In genomic region chr19:1511989-1512338, GRCh38 we compare ENCODE assay signal across 15 cellular contexts. TPM values are rescaled to one million over a fixed set of nuclear protein-coding genes. Genes with fewer than 3 reads are reported as not detected.
DNase-seq lines count a peak whose midpoint lies in the region; ATAC-seq, FAIRE-seq and TF ChIP-seq lines count a peak whose summit lies in the region.
"Had no signal": no experiment of that assay in that cellular context is flagged by ENCODE, and none has a peak within 500 bp of the region (broad histone marks: within the 10 kb centered on the region; RNA-seq: fewer than 3 reads in every experiment).

No MANE protein-coding gene starts in this region.

- H2AFZ ChIP-seq in DND-41 (ENCODE audit: low read depth, low read length) = no peak overlapping the region
- no peak overlapping the region for H2AFZ ChIP-seq in HepG2 (ENCODE audit: low read length)

- H3K4me3 ChIP-seq in A549 (no peak overlapping the region), DND-41 (ENCODE audit: low read depth in 1 of 2, low read length in 2 of 2) (no peak overlapping the region), HepG2 (replicated peaks in 1 of 3; ENCODE audit: insufficient read depth in 1 of 3, low read depth in 2 of 3, low read length in 3 of 3) (no peak overlapping the region; a peak in 1 of 6 replicates)
- H3K4me3 ChIP-seq: body of pancreas had no signal

- 0 out of 3 replicates have a peak, but pooled peaks cover 3% of the 10 kb centered on the region for H3K4me1 ChIP-seq in A549
- no peaks in the 10 kb centered on the region for H3K4me1 ChIP-seq in DND-41 (ENCODE audit: insufficient read depth, low read length)
- H3K4me1 ChIP-seq in HepG2 (ENCODE audit: insufficient read depth, low read length) = peaks cover 34% of the 10 kb centered on the region

- H3K79me2 ChIP-seq in DND-41 (ENCODE audit: insufficient read depth, low read length) (no peaks in the 10 kb centered on the region), HepG2 (ENCODE audit: insufficient read depth, low read length) (no peaks in the 10 kb centered on the region)

- no peaks in the 10 kb centered on the region for H3K36me3 ChIP-seq in DND-41 (ENCODE audit: insufficient read depth, low read length)
- no peaks in the 10 kb centered on the region for H3K36me3 ChIP-seq in HepG2 (replicated peaks in 1 of 2; ENCODE audit: control insufficient read depth in 1 of 2, insufficient read depth in 2 of 2, low read length in 2 of 2)
- H3K36me3 ChIP-seq: right lobe of liver had no signal

- DNase-seq in A549 (ENCODE audit: low read depth in 1 of 2, low spot score in 1 of 2) (no peak), DND-41 (peak; percentile 16), HepG2 (ENCODE audit: low spot score) (no peak), nephron progenitor cell (no peak), G401 (ENCODE audit: low spot score) (no peak)
- DNase-seq in activated T-helper 2 cell treated with anti-CD3 and anti-CD28 coated beads, Interferon-gamma antibody, Interleukin-2, Interleukin-4, amounts not matched to agents 10 μg/mL and 5 μg/mL and 100 μg/mL, durations not matched to agents 14 hours and 24 hours and 36 hours (ENCODE audit: low spot score) = no peak
- DNase-seq: activated CD8-positive, alpha-beta memory T cell treated with anti-CD3 and anti-CD28 coated beads for 24 hours; body of pancreas; C1 segment of cervical spinal cord; NCI-H1417 treated with DMSO at 0.1 percent for 48 hours; NCI-H69 had no signal

- TF ChIP-seq POLR2A in A549 (IDR thresholded peaks at IDR 0.05; ENCODE audit: low read length) (no peak), HepG2 (IDR thresholded peaks at IDR 0.05; ENCODE audit: insufficient read depth in 1 of 2, low read depth in 2 of 2, low read length in 2 of 2) (no peak)

- ATAC-seq in A549 (no peak), DND-41 (ENCODE audit: insufficient read depth, low read depth) (no peak), HepG2 (no peak), HG02981 (IDR thresholded peaks at IDR 0.05; ENCODE audit: unreplicated experiment) (no peak), HG02852 (IDR thresholded peaks at IDR 0.05; ENCODE audit: unreplicated experiment) (no peak)
- ATAC-seq: body of pancreas, right lobe of liver had no signal

- no peak overlapping the region for H3K27ac Mint-ChIP-seq in activated T-helper 2 cell treated with anti-CD3 and anti-CD28 coated beads, Interferon-gamma antibody, Interleukin-2, Interleukin-4, amounts not matched to agents 10 μg/mL and 5 μg/mL and 100 μg/mL, durations not matched to agents 14 hours and 24 hours and 36 hours
- H3K27ac Mint-ChIP-seq in nephron progenitor cell = no peak overlapping the region

- peaks cover 13% of the 10 kb centered on the region for H3K4me1 Mint-ChIP-seq in activated T-helper 2 cell treated with anti-CD3 and anti-CD28 coated beads, Interferon-gamma antibody, Interleukin-2, Interleukin-4, amounts not matched to agents 10 μg/mL and 5 μg/mL and 100 μg/mL, durations not matched to agents 14 hours and 24 hours and 36 hours (ENCODE audit: low read depth)
- H3K4me1 Mint-ChIP-seq in nephron progenitor cell = peaks cover 13% of the 10 kb centered on the region

- H3K4me3 Mint-ChIP-seq in activated T-helper 2 cell treated with anti-CD3 and anti-CD28 coated beads, Interferon-gamma antibody, Interleukin-2, Interleukin-4, amounts not matched to agents 10 μg/mL and 5 μg/mL and 100 μg/mL, durations not matched to agents 14 hours and 24 hours and 36 hours (ENCODE audit: low read depth) = peak overlapping the region; percentile 74
- H3K4me3 Mint-ChIP-seq in nephron progenitor cell = no peak overlapping the region

- CTCF ChIA-PET in A549 (lab: Yijun Ruan, JAX) = interaction anchor here (1.4 kb wide), 1 partner anchor 10 kb away, joined by 9 read pairs; no protein-coding TSS in a partner anchor
- CTCF ChIA-PET in HepG2 (lab: Yijun Ruan, JAX; ENCODE audit: low intra/inter-chr PET ratio, low total read pairs) = no interaction called here

- FAIRE-seq in A549 (lab: Jason Lieb, UNC) = no peak
- FAIRE-seq in HepG2 (lab: Jason Lieb, UNC) = no peak

- H3K27me3 Mint-ChIP-seq in activated T-helper 2 cell treated with anti-CD3 and anti-CD28 coated beads, Interferon-gamma antibody, Interleukin-2, Interleukin-4, amounts not matched to agents 10 μg/mL and 5 μg/mL and 100 μg/mL, durations not matched to agents 14 hours and 24 hours and 36 hours (ENCODE audit: low read depth) = peaks cover 7% of the 10 kb centered on the region
- H3K27me3 Mint-ChIP-seq in nephron progenitor cell (ENCODE audit: low read depth, poor library complexity) = peaks cover 75% of the 10 kb centered on the region

- no TSS peak for BruUV-seq in HepG2 (replicated peaks; lab: Mats Ljungman, UMichigan)

- TF ChIP-seq CTCF in A549 (IDR thresholded peaks at IDR 0.05) (no peak), DND-41 (IDR thresholded peaks at IDR 0.05; ENCODE audit: borderline replicate concordance, extremely low read depth, low read length, poor library complexity, severe bottlenecking) (no peak), HepG2 (CRISPR knock-in tag; IDR thresholded peaks at IDR 0.05) (no peak), nephron progenitor cell (IDR thresholded peaks at IDR 0.05) (no peak)

- H3K27ac ChIP-seq in A549 = peak overlapping the region in 1 of 2 experiments; percentile 95; a peak in 2 of 6 replicates
- no peak overlapping the region for H3K27ac ChIP-seq in DND-41 (ENCODE audit: low read length)
- no peak overlapping the region for H3K27ac ChIP-seq in HepG2 (ENCODE audit: extremely low read length, insufficient read depth, low read length)
- H3K27ac ChIP-seq: body of pancreas, right lobe of liver had no signal

- TF ChIP-seq EP300 in A549 (IDR thresholded peaks at IDR 0.05) (no peak), HepG2 (IDR thresholded peaks at IDR 0.05; ENCODE audit: low read depth in 2 of 2, low read length in 2 of 2) (no peak), HepG2 (CRISPR knock-in tag; IDR thresholded peaks at IDR 0.05; ENCODE audit: borderline replicate concordance) (no peak)

- H3K27me3 ChIP-seq in DND-41 (ENCODE audit: insufficient read depth, low read length, poor library complexity) (no peaks in the 10 kb centered on the region), HepG2 (ENCODE audit: control insufficient read depth in 1 of 2, insufficient read depth in 2 of 2, low read length in 2 of 2) (peaks cover 0 to 9% of the 10 kb centered on the region in 2 experiments; a peak in 2 of 5 replicates)
- H3K27me3 ChIP-seq: right lobe of liver had no signal

- in situ Hi-C loops in HepG2 (cut with HindIII; ENCODE audit: extremely low pct_ligation_motif_present, low pct_unique_long_range_greater_than_20kb) (loop anchor here (5.0 kb wide), 1 partner anchor 55 kb away; no protein-coding TSS in a partner anchor), G401 (cut with HindIII; ENCODE audit: low sequenced_read_pairs) (no loop called here)

- no peak overlapping the region for H3K9ac ChIP-seq in DND-41 (ENCODE audit: low read depth, low read length)
- no peak overlapping the region for H3K9ac ChIP-seq in HepG2 (ENCODE audit: insufficient read depth, low read depth, low read length)

- POLR2A ChIA-PET in A549 (lab: Yijun Ruan, JAX) = no interaction called here
- POLR2A ChIA-PET in HepG2 (lab: Yijun Ruan, JAX) = no interaction called here

- H4K20me1 ChIP-seq in DND-41 (ENCODE audit: insufficient read depth, low read length) (no peaks in the 10 kb centered on the region; the same call in 1 of the 2 replicates), HepG2 (ENCODE audit: insufficient read depth, low read length) (no peaks in the 10 kb centered on the region)

- H3K9me3 ChIP-seq in A549 (no peaks in the 10 kb centered on the region), DND-41 (ENCODE audit: insufficient read depth, low read length, severe bottlenecking) (no peaks in the 10 kb centered on the region), HepG2 (ENCODE audit: low read length) (no peaks in the 10 kb centered on the region)
- H3K9me3 ChIP-seq: body of pancreas, right lobe of liver had no signal

- H3K4me2 ChIP-seq in A549 = peak overlapping the region; percentile 98
- no peak overlapping the region for H3K4me2 ChIP-seq in DND-41 (ENCODE audit: insufficient read depth, low read length)
- peak overlapping the region; percentile 75; the same call in 1 of the 2 replicates for H3K4me2 ChIP-seq in HepG2 (ENCODE audit: low read depth, low read length)

- intact Hi-C loops in activated T-helper 2 cell treated with anti-CD3 and anti-CD28 coated beads, Interferon-gamma antibody, Interleukin-2, Interleukin-4, amounts not matched to agents 10 μg/mL and 5 μg/mL and 100 μg/mL, durations not matched to agents 14 hours and 24 hours and 36 hours (cut with micrococcal nuclease) = loop anchor here (5.0 to 10.0 kb wide), 3 partner anchors 40 to 237 kb away; partner anchors contain the start of gene FAM174C
- intact Hi-C loops in HepG2 (cut with micrococcal nuclease; ENCODE audit: unreplicated experiment) = no loop called here

- 89% methylated on average over 4 of the region's 5 CpGs for WGBS in A549 (ENCODE audit: missing lambda C conversion rate)
- no CpG with 5 or more reads among the region's 5 CpGs for WGBS in HepG2 (ENCODE audit: low lambda C conversion rate)

- TF ChIP-seq RAD21 in A549 (conservative IDR thresholded peaks at IDR 0.05 in 1 of 2, IDR thresholded peaks at IDR 0.05 in 1 of 2) (no peak), HepG2 (CRISPR knock-in tag; IDR thresholded peaks at IDR 0.05) (no peak)

- H3K9me3 Mint-ChIP-seq in activated T-helper 2 cell treated with anti-CD3 and anti-CD28 coated beads, Interferon-gamma antibody, Interleukin-2, Interleukin-4, amounts not matched to agents 10 μg/mL and 5 μg/mL and 100 μg/mL, durations not matched to agents 14 hours and 24 hours and 36 hours = no peaks in the 10 kb centered on the region
- H3K9me3 Mint-ChIP-seq in nephron progenitor cell = peaks cover 6% of the 10 kb centered on the region

- H3K36me3 Mint-ChIP-seq in activated T-helper 2 cell treated with anti-CD3 and anti-CD28 coated beads, Interferon-gamma antibody, Interleukin-2, Interleukin-4, amounts not matched to agents 10 μg/mL and 5 μg/mL and 100 μg/mL, durations not matched to agents 14 hours and 24 hours and 36 hours (ENCODE audit: low read depth) = peaks cover 3% of the 10 kb centered on the region
- no peaks in the 10 kb centered on the region for H3K36me3 Mint-ChIP-seq in nephron progenitor cell (ENCODE audit: low read depth)

RNA-seq across cellular contexts. Expression of gene ADAMTSL5, which starts 0.9 kb away (rescaled TPM):
- 1.4 and 2.3 TPM in 2 replicates for polyA plus RNA-seq in A549 (2011; rRNA removed)
- 2.9 and 4.8 TPM in 2 replicates for polyA plus RNA-seq in A549 (2012; cell fraction: cytosol; rRNA removed)
- polyA plus RNA-seq in A549 (2012; cell fraction: nucleus; rRNA removed) = 9.4 and 14.0 TPM in 2 replicates
- 3.0 to 4.1 TPM (median 3.1 TPM) in 3 replicates for polyA plus RNA-seq in A549 (2017; fragmentation: RNase III; extraction: RNeasy Plus Mini Kit Qiagen cat#74134 plus additional on column Dnase treatment)
- polyA minus RNA-seq in A549 (2011; rRNA and poly(A)+ RNA removed) = 2.1 and 2.2 TPM in 2 replicates
- 4.9 and 6.4 TPM in 2 replicates for total RNA-seq in activated T-helper 2 cell treated with anti-CD3 and anti-CD28 coated beads, Interferon-gamma antibody, Interleukin-2, Interleukin-4, amounts not matched to agents 10 μg/mL and 5 μg/mL and 100 μg/mL, durations not matched to agents 14 hours and 24 hours and 36 hours
- total RNA-seq in HepG2 (2016; rRNA removed; fragmentation: Illumina TruSeq; extraction: Trizol) = 0.24 and 0.60 TPM in 2 replicates
- 0.35 and 0.81 TPM in 2 replicates for total RNA-seq in HepG2 (2016; cell fraction: cytosol; rRNA removed; fragmentation: Illumina TruSeq; extraction: Trizol; ENCODE audit: low read depth)
- total RNA-seq in HepG2 (2016; cell fraction: insoluble cytoplasmic fraction; rRNA removed; fragmentation: Illumina TruSeq; extraction: Trizol) = 0.25 and 0.41 TPM in 2 replicates
- 0.17 and 0.56 TPM in 2 replicates for total RNA-seq in HepG2 (2016; cell fraction: membrane; rRNA removed; fragmentation: Illumina TruSeq; extraction: Trizol)
- 0.41 and 0.78 TPM in 2 replicates for total RNA-seq in HepG2 (2016; cell fraction: nucleus; rRNA removed; fragmentation: Illumina TruSeq; extraction: Trizol)
- polyA plus RNA-seq in HepG2 (2011; rRNA removed) = 2.7 and 3.8 TPM in 2 replicates
- 1.9 and 2.1 TPM in 2 replicates for polyA plus RNA-seq in HepG2 (2011; cell fraction: cytosol; rRNA removed)
- 13.4 and 15.1 TPM in 2 replicates for polyA plus RNA-seq in HepG2 (2011; cell fraction: nucleus; rRNA removed)
- 0.63 and 1.1 TPM in 2 replicates for polyA plus RNA-seq in HepG2 (2012)
- polyA plus RNA-seq in HepG2 (2016; cell fraction: cytosol; fragmentation: Illumina TruSeq; extraction: Trizol; ENCODE audit: low read depth) = 0.43 and 0.55 TPM in 2 replicates
- polyA plus RNA-seq in HepG2 (2016; cell fraction: insoluble cytoplasmic fraction; fragmentation: Illumina TruSeq; extraction: Trizol; ENCODE audit: low read depth) = 0.76 and 0.82 TPM in 2 replicates
- 0.43 and 0.80 TPM in 2 replicates for polyA plus RNA-seq in HepG2 (2016; cell fraction: membrane; fragmentation: Illumina TruSeq; extraction: Trizol; ENCODE audit: low read depth)
- polyA plus RNA-seq in HepG2 (2016; cell fraction: nucleus; fragmentation: Illumina TruSeq; extraction: Trizol; ENCODE audit: insufficient read depth, low read depth) = 2.4 and 2.9 TPM in 2 replicates
- 1.8 and 6.0 TPM in 2 replicates for polyA minus RNA-seq in HepG2 (2011; rRNA and poly(A)+ RNA removed; ENCODE audit: low replicate concordance)
- 0.79 and 1.8 TPM in 2 replicates for polyA minus RNA-seq in HepG2 (2011; cell fraction: cytosol; rRNA and poly(A)+ RNA removed)
- polyA minus RNA-seq in HepG2 (2011; cell fraction: nucleus; rRNA and poly(A)+ RNA removed) = 1.2 and 1.7 TPM in 2 replicates
- 0.62 and 2.1 TPM in 2 replicates for total RNA-seq in G401 (2014; rRNA removed; shearing (Covaris generic))

RNA-seq across cellular contexts. Expression of gene PLK5, which starts 11.9 kb away (rescaled TPM):
- not detected in 2 replicates for polyA plus RNA-seq in A549 (2011; rRNA removed)
- polyA plus RNA-seq in A549 (2012; cell fraction: cytosol; rRNA removed) = not detected in 2 replicates
- 0.08 and 0.11 TPM in 2 replicates for polyA plus RNA-seq in A549 (2012; cell fraction: nucleus; rRNA removed)
- polyA plus RNA-seq in A549 (2017; fragmentation: RNase III; extraction: RNeasy Plus Mini Kit Qiagen cat#74134 plus additional on column Dnase treatment) = not detected in 3 replicates
- polyA minus RNA-seq in A549 (2011; rRNA and poly(A)+ RNA removed) = not detected in 2 replicates
- not detected in 2 replicates for total RNA-seq in activated T-helper 2 cell treated with anti-CD3 and anti-CD28 coated beads, Interferon-gamma antibody, Interleukin-2, Interleukin-4, amounts not matched to agents 10 μg/mL and 5 μg/mL and 100 μg/mL, durations not matched to agents 14 hours and 24 hours and 36 hours
- not detected in 2 replicates for total RNA-seq in HepG2 (2016; rRNA removed; fragmentation: Illumina TruSeq; extraction: Trizol)
- total RNA-seq in HepG2 (2016; cell fraction: cytosol; rRNA removed; fragmentation: Illumina TruSeq; extraction: Trizol; ENCODE audit: low read depth) = not detected in 2 replicates
- total RNA-seq in HepG2 (2016; cell fraction: insoluble cytoplasmic fraction; rRNA removed; fragmentation: Illumina TruSeq; extraction: Trizol) = not detected in 2 replicates
- total RNA-seq in HepG2 (2016; cell fraction: membrane; rRNA removed; fragmentation: Illumina TruSeq; extraction: Trizol) = not detected in 2 replicates
- total RNA-seq in HepG2 (2016; cell fraction: nucleus; rRNA removed; fragmentation: Illumina TruSeq; extraction: Trizol) = not detected in 2 replicates
- polyA plus RNA-seq in HepG2 (2011; rRNA removed) = not detected in 2 replicates
- not detected in 2 replicates for polyA plus RNA-seq in HepG2 (2011; cell fraction: cytosol; rRNA removed)
- polyA plus RNA-seq in HepG2 (2011; cell fraction: nucleus; rRNA removed) = not detected in 2 replicates
- not detected in 2 replicates for polyA plus RNA-seq in HepG2 (2012)
- polyA plus RNA-seq in HepG2 (2016; cell fraction: cytosol; fragmentation: Illumina TruSeq; extraction: Trizol; ENCODE audit: low read depth) = not detected in 2 replicates
- polyA plus RNA-seq in HepG2 (2016; cell fraction: insoluble cytoplasmic fraction; fragmentation: Illumina TruSeq; extraction: Trizol; ENCODE audit: low read depth) = not detected in 2 replicates
- not detected in 2 replicates for polyA plus RNA-seq in HepG2 (2016; cell fraction: membrane; fragmentation: Illumina TruSeq; extraction: Trizol; ENCODE audit: low read depth)
- 0.21 TPM in 1 of 2 replicates, not detected in the other for polyA plus RNA-seq in HepG2 (2016; cell fraction: nucleus; fragmentation: Illumina TruSeq; extraction: Trizol; ENCODE audit: insufficient read depth, low read depth)
- not detected in 2 replicates for polyA minus RNA-seq in HepG2 (2011; rRNA and poly(A)+ RNA removed; ENCODE audit: low replicate concordance)
- not detected in 2 replicates for polyA minus RNA-seq in HepG2 (2011; cell fraction: cytosol; rRNA and poly(A)+ RNA removed)
- polyA minus RNA-seq in HepG2 (2011; cell fraction: nucleus; rRNA and poly(A)+ RNA removed) = not detected in 2 replicates
- total RNA-seq in G401 (2014; rRNA removed; shearing (Covaris generic)) = not detected in 2 replicates
- total RNA-seq: body of pancreas, HT1080, right lobe of liver had no signal

RNA-seq across cellular contexts. Expression of gene REEP6, which starts 21.0 kb away (rescaled TPM):
- 1.5 and 1.8 TPM in 2 replicates for polyA plus RNA-seq in A549 (2011; rRNA removed)
- polyA plus RNA-seq in A549 (2012; cell fraction: cytosol; rRNA removed) = 2.7 and 4.1 TPM in 2 replicates
- polyA plus RNA-seq in A549 (2012; cell fraction: nucleus; rRNA removed) = 2.5 and 3.1 TPM in 2 replicates
- 3.6 to 4.8 TPM (median 4.3 TPM) in 3 replicates for polyA plus RNA-seq in A549 (2017; fragmentation: RNase III; extraction: RNeasy Plus Mini Kit Qiagen cat#74134 plus additional on column Dnase treatment)
- 2.1 and 3.5 TPM in 2 replicates for polyA minus RNA-seq in A549 (2011; rRNA and poly(A)+ RNA removed)
- 1.6 and 2.1 TPM in 2 replicates for total RNA-seq in activated T-helper 2 cell treated with anti-CD3 and anti-CD28 coated beads, Interferon-gamma antibody, Interleukin-2, Interleukin-4, amounts not matched to agents 10 μg/mL and 5 μg/mL and 100 μg/mL, durations not matched to agents 14 hours and 24 hours and 36 hours
- total RNA-seq in HepG2 (2016; rRNA removed; fragmentation: Illumina TruSeq; extraction: Trizol) = 15.6 and 28.8 TPM in 2 replicates
- 21.2 and 31.3 TPM in 2 replicates for total RNA-seq in HepG2 (2016; cell fraction: cytosol; rRNA removed; fragmentation: Illumina TruSeq; extraction: Trizol; ENCODE audit: low read depth)
- 13.3 and 31.5 TPM in 2 replicates for total RNA-seq in HepG2 (2016; cell fraction: insoluble cytoplasmic fraction; rRNA removed; fragmentation: Illumina TruSeq; extraction: Trizol)
- total RNA-seq in HepG2 (2016; cell fraction: membrane; rRNA removed; fragmentation: Illumina TruSeq; extraction: Trizol) = 21.8 and 29.6 TPM in 2 replicates
- 22.0 and 24.7 TPM in 2 replicates for total RNA-seq in HepG2 (2016; cell fraction: nucleus; rRNA removed; fragmentation: Illumina TruSeq; extraction: Trizol)
- 10.0 and 17.3 TPM in 2 replicates for polyA plus RNA-seq in HepG2 (2011; rRNA removed)
- polyA plus RNA-seq in HepG2 (2011; cell fraction: cytosol; rRNA removed) = 10.9 and 13.3 TPM in 2 replicates
- polyA plus RNA-seq in HepG2 (2011; cell fraction: nucleus; rRNA removed) = 15.2 and 19.3 TPM in 2 replicates
- 31.7 and 32.2 TPM in 2 replicates for polyA plus RNA-seq in HepG2 (2012)
- polyA plus RNA-seq in HepG2 (2016; cell fraction: cytosol; fragmentation: Illumina TruSeq; extraction: Trizol; ENCODE audit: low read depth) = 40.3 and 49.6 TPM in 2 replicates
- 23.2 and 29.9 TPM in 2 replicates for polyA plus RNA-seq in HepG2 (2016; cell fraction: insoluble cytoplasmic fraction; fragmentation: Illumina TruSeq; extraction: Trizol; ENCODE audit: low read depth)
- 43.0 and 49.7 TPM in 2 replicates for polyA plus RNA-seq in HepG2 (2016; cell fraction: membrane; fragmentation: Illumina TruSeq; extraction: Trizol; ENCODE audit: low read depth)
- 65.9 and 70.0 TPM in 2 replicates for polyA plus RNA-seq in HepG2 (2016; cell fraction: nucleus; fragmentation: Illumina TruSeq; extraction: Trizol; ENCODE audit: insufficient read depth, low read depth)
- polyA minus RNA-seq in HepG2 (2011; rRNA and poly(A)+ RNA removed; ENCODE audit: low replicate concordance) = 7.1 and 14.8 TPM in 2 replicates
- 12.4 and 14.4 TPM in 2 replicates for polyA minus RNA-seq in HepG2 (2011; cell fraction: cytosol; rRNA and poly(A)+ RNA removed)
- polyA minus RNA-seq in HepG2 (2011; cell fraction: nucleus; rRNA and poly(A)+ RNA removed) = 3.5 and 3.6 TPM in 2 replicates
- total RNA-seq in G401 (2014; rRNA removed; shearing (Covaris generic)) = 18.4 and 20.6 TPM in 2 replicates

RNA-seq across cellular contexts. Expression of gene PCSK4, which starts 21.8 kb away (rescaled TPM):
- 0.76 and 1.0 TPM in 2 replicates for polyA plus RNA-seq in A549 (2011; rRNA removed)
- polyA plus RNA-seq in A549 (2012; cell fraction: cytosol; rRNA removed) = 2.1 and 2.2 TPM in 2 replicates
- 17.3 and 28.8 TPM in 2 replicates for polyA plus RNA-seq in A549 (2012; cell fraction: nucleus; rRNA removed)
- polyA plus RNA-seq in A549 (2017; fragmentation: RNase III; extraction: RNeasy Plus Mini Kit Qiagen cat#74134 plus additional on column Dnase treatment) = 1.2 to 3.7 TPM (median 2.1 TPM) in 3 replicates
- polyA minus RNA-seq in A549 (2011; rRNA and poly(A)+ RNA removed) = 0.45 and 2.3 TPM in 2 replicates
- total RNA-seq in activated T-helper 2 cell treated with anti-CD3 and anti-CD28 coated beads, Interferon-gamma antibody, Interleukin-2, Interleukin-4, amounts not matched to agents 10 μg/mL and 5 μg/mL and 100 μg/mL, durations not matched to agents 14 hours and 24 hours and 36 hours = 2.1 and 2.6 TPM in 2 replicates
- 0.52 and 2.0 TPM in 2 replicates for total RNA-seq in HepG2 (2016; rRNA removed; fragmentation: Illumina TruSeq; extraction: Trizol)
- total RNA-seq in HepG2 (2016; cell fraction: cytosol; rRNA removed; fragmentation: Illumina TruSeq; extraction: Trizol; ENCODE audit: low read depth) = 0.91 and 1.2 TPM in 2 replicates
- 1.1 and 1.5 TPM in 2 replicates for total RNA-seq in HepG2 (2016; cell fraction: insoluble cytoplasmic fraction; rRNA removed; fragmentation: Illumina TruSeq; extraction: Trizol)
- 1.5 and 2.0 TPM in 2 replicates for total RNA-seq in HepG2 (2016; cell fraction: membrane; rRNA removed; fragmentation: Illumina TruSeq; extraction: Trizol)
- total RNA-seq in HepG2 (2016; cell fraction: nucleus; rRNA removed; fragmentation: Illumina TruSeq; extraction: Trizol) = 1.7 and 3.6 TPM in 2 replicates
- polyA plus RNA-seq in HepG2 (2011; rRNA removed) = 2.7 and 3.1 TPM in 2 replicates
- 0.73 and 1.2 TPM in 2 replicates for polyA plus RNA-seq in HepG2 (2011; cell fraction: cytosol; rRNA removed)
- 62.7 and 100 TPM in 2 replicates for polyA plus RNA-seq in HepG2 (2011; cell fraction: nucleus; rRNA removed)
- polyA plus RNA-seq in HepG2 (2012) = 2.9 and 3.0 TPM in 2 replicates
- polyA plus RNA-seq in HepG2 (2016; cell fraction: cytosol; fragmentation: Illumina TruSeq; extraction: Trizol; ENCODE audit: low read depth) = 0.60 and 0.88 TPM in 2 replicates
- polyA plus RNA-seq in HepG2 (2016; cell fraction: insoluble cytoplasmic fraction; fragmentation: Illumina TruSeq; extraction: Trizol; ENCODE audit: low read depth) = 0.61 and 1.1 TPM in 2 replicates
- polyA plus RNA-seq in HepG2 (2016; cell fraction: membrane; fragmentation: Illumina TruSeq; extraction: Trizol; ENCODE audit: low read depth) = 1.2 TPM in 2 replicates
- 11.8 and 12.9 TPM in 2 replicates for polyA plus RNA-seq in HepG2 (2016; cell fraction: nucleus; fragmentation: Illumina TruSeq; extraction: Trizol; ENCODE audit: insufficient read depth, low read depth)
- 0.84 and 1.6 TPM in 2 replicates for polyA minus RNA-seq in HepG2 (2011; rRNA and poly(A)+ RNA removed; ENCODE audit: low replicate concordance)
- polyA minus RNA-seq in HepG2 (2011; cell fraction: cytosol; rRNA and poly(A)+ RNA removed) = 0.88 and 1.6 TPM in 2 replicates
- polyA minus RNA-seq in HepG2 (2011; cell fraction: nucleus; rRNA and poly(A)+ RNA removed) = 1.7 and 4.6 TPM in 2 replicates
- total RNA-seq in G401 (2014; rRNA removed; shearing (Covaris generic)) = 1.8 and 9.2 TPM in 2 replicates

RNA-seq across cellular contexts. Expression of gene C19orf25, which starts 32.9 kb away (rescaled TPM):
- polyA plus RNA-seq in A549 (2011; rRNA removed) (6.5 and 8.2 TPM in 2 replicates), A549 (2017; fragmentation: RNase III; extraction: RNeasy Plus Mini Kit Qiagen cat#74134 plus additional on column Dnase treatment) (17.1 to 20.7 TPM (median 18.9 TPM) in 3 replicates), HepG2 (2011; rRNA removed) (14.2 and 19.5 TPM in 2 replicates)
- 21.1 and 30.9 TPM in 2 replicates for polyA plus RNA-seq in A549 (2012; cell fraction: cytosol; rRNA removed)
- 25.1 and 28.4 TPM in 2 replicates for polyA plus RNA-seq in A549 (2012; cell fraction: nucleus; rRNA removed)
- polyA minus RNA-seq in A549 (2011; rRNA and poly(A)+ RNA removed) = 5.0 and 6.4 TPM in 2 replicates
- total RNA-seq in activated T-helper 2 cell treated with anti-CD3 and anti-CD28 coated beads, Interferon-gamma antibody, Interleukin-2, Interleukin-4, amounts not matched to agents 10 μg/mL and 5 μg/mL and 100 μg/mL, durations not matched to agents 14 hours and 24 hours and 36 hours = 33.0 and 37.9 TPM in 2 replicates
- total RNA-seq in HepG2 (2016; rRNA removed; fragmentation: Illumina TruSeq; extraction: Trizol) = 32.3 and 32.4 TPM in 2 replicates
- total RNA-seq in HepG2 (2016; cell fraction: cytosol; rRNA removed; fragmentation: Illumina TruSeq; extraction: Trizol; ENCODE audit: low read depth) = 11.9 and 13.3 TPM in 2 replicates
- 34.4 and 35.4 TPM in 2 replicates for total RNA-seq in HepG2 (2016; cell fraction: insoluble cytoplasmic fraction; rRNA removed; fragmentation: Illumina TruSeq; extraction: Trizol)
- total RNA-seq in HepG2 (2016; cell fraction: membrane; rRNA removed; fragmentation: Illumina TruSeq; extraction: Trizol) = 33.2 and 36.2 TPM in 2 replicates
- total RNA-seq in HepG2 (2016; cell fraction: nucleus; rRNA removed; fragmentation: Illumina TruSeq; extraction: Trizol) = 15.1 and 17.1 TPM in 2 replicates
- 18.3 and 24.5 TPM in 2 replicates for polyA plus RNA-seq in HepG2 (2011; cell fraction: cytosol; rRNA removed)
- polyA plus RNA-seq in HepG2 (2011; cell fraction: nucleus; rRNA removed) = 33.5 and 34.3 TPM in 2 replicates
- polyA plus RNA-seq in HepG2 (2012) = 9.6 and 14.8 TPM in 2 replicates
- polyA plus RNA-seq in HepG2 (2016; cell fraction: cytosol; fragmentation: Illumina TruSeq; extraction: Trizol; ENCODE audit: low read depth) = 11.7 and 15.7 TPM in 2 replicates
- polyA plus RNA-seq in HepG2 (2016; cell fraction: insoluble cytoplasmic fraction; fragmentation: Illumina TruSeq; extraction: Trizol; ENCODE audit: low read depth) = 31.7 and 32.0 TPM in 2 replicates
- 25.3 and 26.3 TPM in 2 replicates for polyA plus RNA-seq in HepG2 (2016; cell fraction: membrane; fragmentation: Illumina TruSeq; extraction: Trizol; ENCODE audit: low read depth)
- polyA plus RNA-seq in HepG2 (2016; cell fraction: nucleus; fragmentation: Illumina TruSeq; extraction: Trizol; ENCODE audit: insufficient read depth, low read depth) = 30.3 and 33.5 TPM in 2 replicates
- polyA minus RNA-seq in HepG2 (2011; rRNA and poly(A)+ RNA removed; ENCODE audit: low replicate concordance) = 15.8 and 20.8 TPM in 2 replicates
- 8.7 and 9.4 TPM in 2 replicates for polyA minus RNA-seq in HepG2 (2011; cell fraction: cytosol; rRNA and poly(A)+ RNA removed)
- polyA minus RNA-seq in HepG2 (2011; cell fraction: nucleus; rRNA and poly(A)+ RNA removed) = 13.3 and 13.6 TPM in 2 replicates
- total RNA-seq in G401 (2014; rRNA removed; shearing (Covaris generic)) = 86.7 and 90.0 TPM in 2 replicates
